ENCODE assay signal across 9 cellular contexts in the genomic region with DNA sequence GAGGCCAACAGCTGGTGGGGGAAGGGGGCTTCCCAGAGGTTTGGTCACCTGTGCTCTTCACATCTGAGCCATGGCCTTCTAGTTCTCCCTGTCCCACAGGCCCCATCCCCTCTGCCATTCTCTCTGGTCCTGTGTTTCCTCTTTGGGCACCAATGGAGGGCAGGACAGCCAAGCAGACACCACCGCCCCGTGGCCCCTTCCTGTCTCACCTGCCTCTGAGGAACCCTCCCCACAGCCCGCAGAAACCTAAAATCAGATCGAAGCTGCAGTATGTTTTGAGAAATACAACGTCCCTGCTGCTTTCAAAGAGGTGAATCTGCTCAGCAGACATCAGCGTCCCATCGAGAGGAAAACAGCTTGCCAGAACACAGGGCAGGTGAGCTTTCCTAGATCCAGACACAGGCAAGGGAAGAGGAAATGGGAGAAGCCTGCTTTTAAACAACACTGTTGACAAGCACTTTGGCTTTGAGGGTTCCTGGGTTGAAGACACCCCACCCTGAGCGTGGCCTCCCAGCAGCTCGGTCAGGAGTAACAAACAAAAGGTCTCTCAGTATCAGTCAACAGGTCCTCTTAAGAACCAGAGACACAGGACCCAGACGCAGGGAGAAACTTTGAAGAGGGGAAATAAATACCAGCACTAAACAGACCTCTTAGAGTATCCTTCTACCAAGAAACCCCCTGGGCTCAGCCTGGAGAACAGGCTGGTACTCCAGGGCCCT. TPM values are rescaled to one million over a fixed set of nuclear protein-coding genes. Genes with fewer than 3 reads are reported as not detected.
DNase-seq lines count a peak whose midpoint lies in the region; ATAC-seq and TF ChIP-seq lines count a peak whose summit lies in the region.
"Had no signal": no experiment of that assay in that cellular context is flagged by ENCODE, and none has a peak within 500 bp of the region (broad histone marks: within the 10 kb centered on the region; RNA-seq: fewer than 3 reads in every experiment).

No MANE protein-coding gene starts in this region.

- 63 to 67% (median 65%) methylated on average over 10 of the region's 10 CpGs for WGBS in heart left ventricle, 4 donors
- 82% methylated on average over 10 of the region's 10 CpGs for WGBS in hepatocyte (ENCODE audit: low lambda C conversion rate, missing lambda C conversion rate)
- 60% methylated on average over 10 of the region's 10 CpGs for WGBS in thymus

- H3K9me3 ChIP-seq in heart left ventricle = no peaks in the 10 kb centered on the region
- H3K9me3 ChIP-seq in hepatocyte (ENCODE audit: low read depth) = no peaks in the 10 kb centered on the region
- no peaks in the 10 kb centered on the region for H3K9me3 ChIP-seq in thymus (ENCODE audit: control insufficient read depth)

- H3K27ac Mint-ChIP-seq in activated CD4-positive, alpha-beta memory T cell treated with anti-CD3 and anti-CD28 coated beads, Interleukin-2, amount 10 ng/mL, durations not matched to agents 7 days and 5 days = peak overlapping the region; percentile 93

- ATAC-seq in heart left ventricle (no peak), Right ventricle myocardium inferior (no peak)
- ATAC-seq: left ventricle myocardium superior had no signal

- H3K79me2 ChIP-seq in hepatocyte = peaks cover 47% of the 10 kb centered on the region

- H3K36me3 ChIP-seq in heart left ventricle (peaks cover 0 to 36% (median 26%) of the 10 kb centered on the region in 9 donors), hepatocyte (replicated peaks; ENCODE audit: insufficient read depth, low read depth) (no peaks in the 10 kb centered on the region), thymus (ENCODE audit: control insufficient read depth, insufficient read depth) (peaks cover 27% of the 10 kb centered on the region)

- intact Hi-C loops in heart left ventricle (cut with DNase I) (loop anchor here in 2 of 10 donors (10.0 kb wide), 1 partner anchor 329 kb away; the partner anchor contains the start of gene FAAP20 (in 2 of the 2)), Right ventricle myocardium inferior (cut with DNase I) (loop anchor here (2.0 to 10.0 kb wide), 2 partner anchors 15 to 121 kb away; no protein-coding TSS in a partner anchor)

- peaks cover 12% of the 10 kb centered on the region for H3K27me3 Mint-ChIP-seq in activated CD4-positive, alpha-beta memory T cell treated with anti-CD3 and anti-CD28 coated beads, Interleukin-2, amount 10 ng/mL, durations not matched to agents 7 days and 5 days

- H3K9me3 Mint-ChIP-seq in activated CD4-positive, alpha-beta memory T cell treated with anti-CD3 and anti-CD28 coated beads, Interleukin-2, amount 10 ng/mL, durations not matched to agents 7 days and 5 days = no peaks in the 10 kb centered on the region

- TF ChIP-seq POLR2A in heart left ventricle (IDR thresholded peaks at IDR 0.05) = no peak

- H3K4me3 ChIP-seq in heart left ventricle = peak overlapping the region in 8 of 12 donors; percentile 7 to 97 (median 86)
- no peak overlapping the region for H3K4me3 ChIP-seq in hepatocyte
- no peak overlapping the region for H3K4me3 ChIP-seq in thymus (ENCODE audit: low read length)

- peaks cover 0 to 13% (median 0%) of the 10 kb centered on the region in 9 donors for H3K27me3 ChIP-seq in heart left ventricle
- peaks cover 11% of the 10 kb centered on the region for H3K27me3 ChIP-seq in hepatocyte
- peaks cover 14% of the 10 kb centered on the region for H3K27me3 ChIP-seq in thymus (ENCODE audit: control insufficient read depth, insufficient read depth)

- POLR2A ChIA-PET in activated CD4-positive, alpha-beta memory T cell treated with anti-CD3 and anti-CD28 coated beads, Interleukin-2, amount 10 ng/mL, durations not matched to agents 7 days and 5 days (lab: Charles Lee) = interaction anchor here (0.6 to 13.2 kb wide), 13 partner anchors 9 to 329 kb away, joined by 3 to 228 read pairs (median 5); partner anchors contain the start of genes FAAP20, MORN1, PRXL2B and RER1

- H3K9me2 ChIP-seq in hepatocyte (replicated peaks; ENCODE audit: insufficient read depth) = no peaks in the 10 kb centered on the region

- H3K4me1 Mint-ChIP-seq in activated CD4-positive, alpha-beta memory T cell treated with anti-CD3 and anti-CD28 coated beads, Interleukin-2, amount 10 ng/mL, durations not matched to agents 7 days and 5 days = peaks cover 45% of the 10 kb centered on the region

- DNase-seq in heart left ventricle (no peak), Right ventricle myocardium inferior (ENCODE audit: missing footprints) (no peak), hepatocyte (ENCODE audit: low spot score) (no peak), A172 (ENCODE audit: low spot score) (no peak), NCI-H2081 treated with DMSO at 0.1 percent for 48 hours (lab: John Stamatoyannopoulos, UW) (no peak), NCI-H2196 (lab: John Stamatoyannopoulos, UW; ENCODE audit: unreplicated experiment) (no peak)
- DNase-seq in activated CD4-positive, alpha-beta memory T cell treated with anti-CD3 and anti-CD28 coated beads, Interleukin-2, amount 10 ng/mL, durations not matched to agents 7 days and 5 days = peak; percentile 81
- DNase-seq: left ventricle myocardium superior had no signal

- H3K4me1 ChIP-seq in heart left ventricle (peaks cover 23 to 62% (median 53%) of the 10 kb centered on the region in 12 donors), hepatocyte (ENCODE audit: insufficient read depth) (peaks cover 22% of the 10 kb centered on the region), thymus (ENCODE audit: control insufficient read depth, insufficient read depth, low read length) (peaks cover 25% of the 10 kb centered on the region)

- H3K27ac ChIP-seq in heart left ventricle (peak overlapping the region in 1 of 12 donors; percentile 51), hepatocyte (no peak overlapping the region), thymus (ENCODE audit: low read depth) (peak overlapping the region; percentile 62)

- H3K36me3 Mint-ChIP-seq in activated CD4-positive, alpha-beta memory T cell treated with anti-CD3 and anti-CD28 coated beads, Interleukin-2, amount 10 ng/mL, durations not matched to agents 7 days and 5 days (ENCODE audit: low read depth) = peaks cover 40% of the 10 kb centered on the region

- CTCF ChIA-PET in activated CD4-positive, alpha-beta memory T cell treated with anti-CD3 and anti-CD28 coated beads, Interleukin-2, amount 10 ng/mL, durations not matched to agents 7 days and 5 days (lab: Charles Lee) = interaction anchor here (0.7 to 4.2 kb wide), 11 partner anchors 23 to 329 kb away, joined by 3 to 81 read pairs (median 4); partner anchors contain the start of genes FAAP20, PEX10, PRXL2B and TNFRSF14

- peak overlapping the region; percentile 80 for H3K4me3 Mint-ChIP-seq in activated CD4-positive, alpha-beta memory T cell treated with anti-CD3 and anti-CD28 coated beads, Interleukin-2, amount 10 ng/mL, durations not matched to agents 7 days and 5 days

- H4K20me1 ChIP-seq in hepatocyte (ENCODE audit: insufficient read depth, poor library complexity, severe bottlenecking) = peaks cover 51% of the 10 kb centered on the region

- TF ChIP-seq CTCF in heart left ventricle (IDR thresholded peaks at IDR 0.05) = no peak
- TF ChIP-seq CTCF in hepatocyte (IDR thresholded peaks at IDR 0.05; ENCODE audit: poor library complexity) = no peak

- no peak overlapping the region for H2AFZ ChIP-seq in hepatocyte

- peak overlapping the region; percentile 99 for H3K4me2 ChIP-seq in hepatocyte

RNA-seq across cellular contexts. Expression of gene PANK4, which starts 2.3 kb away (rescaled TPM):
- total RNA-seq in heart left ventricle (10 to 100 TPM; 27.2 to 43.0 (median 36.6) TPM), Right ventricle myocardium inferior (46.4 TPM), hepatocyte (18.5 and 20.4 TPM in 2 replicates)
- polyA plus RNA-seq in heart left ventricle (10 to 100 TPM; 31.4 to 33.1 TPM), hepatocyte (21.3 and 21.5 TPM in 2 replicates), thymus (27.1 TPM)
- 10 to 100 TPM; 71.7 to 72.6 TPM for total RNA-seq in activated CD4-positive, alpha-beta memory T cell treated with anti-CD3 and anti-CD28 coated beads, Interleukin-2, amount 10 ng/mL, durations not matched to agents 7 days and 5 days
- 6.5 and 7.7 TPM in 2 replicates for total RNA-seq in A172 (2014; rRNA removed; shearing (Covaris generic))

RNA-seq across cellular contexts. Expression of gene HES5, which starts 6.0 kb away (rescaled TPM):
- total RNA-seq in heart left ventricle = 1 to 10 TPM in 7 of 9 donors, under 1 TPM in 2; 0.45 to 2.0 (median 1.3) TPM
- under 1 TPM; 0.42 to 0.83 TPM for polyA plus RNA-seq in heart left ventricle
- 1.3 TPM for total RNA-seq in Right ventricle myocardium inferior
- not detected for total RNA-seq in activated CD4-positive, alpha-beta memory T cell treated with anti-CD3 and anti-CD28 coated beads, Interleukin-2, amount 10 ng/mL, durations not matched to agents 7 days and 5 days
- not detected in 2 replicates for total RNA-seq in hepatocyte
- 1.0 TPM in 2 replicates for polyA plus RNA-seq in hepatocyte
- polyA plus RNA-seq in thymus = 0.55 TPM
- total RNA-seq in A172 (2014; rRNA removed; shearing (Covaris generic)) = not detected in 2 replicates

RNA-seq across cellular contexts. Expression of gene TNFRSF14, which starts 32.1 kb away (rescaled TPM):
- total RNA-seq in heart left ventricle (10 to 100 TPM in 8 of 9 donors, 1 to 10 TPM in 1; 7.8 to 70.8 (median 14.3) TPM), Right ventricle myocardium inferior (15.7 TPM), hepatocyte (2.7 and 6.1 TPM in 2 replicates)
- polyA plus RNA-seq in heart left ventricle (10 to 100 TPM; 13.6 to 22.5 TPM), hepatocyte (5.3 and 5.4 TPM in 2 replicates), thymus (233 TPM)
- total RNA-seq in activated CD4-positive, alpha-beta memory T cell treated with anti-CD3 and anti-CD28 coated beads, Interleukin-2, amount 10 ng/mL, durations not matched to agents 7 days and 5 days = 100 to 1,000 TPM; 171 to 173 TPM
- total RNA-seq in A172 (2014; rRNA removed; shearing (Covaris generic)) = 0.05 and 0.10 TPM in 2 replicates

RNA-seq across cellular contexts. Expression of gene PLCH2, which starts 48.0 kb away (rescaled TPM):
- total RNA-seq in heart left ventricle (1 to 10 TPM in 2 of 9 donors, under 1 TPM in 3, not detected in 4; 0.05 to 1.0 (median 0.36) TPM), Right ventricle myocardium inferior (0.46 TPM), hepatocyte (0.48 and 1.3 TPM in 2 replicates)
- polyA plus RNA-seq in heart left ventricle (under 1 TPM; 0.04 to 0.08 TPM), hepatocyte (1.9 and 3.4 TPM in 2 replicates), thymus (34.4 TPM)
- total RNA-seq in activated CD4-positive, alpha-beta memory T cell treated with anti-CD3 and anti-CD28 coated beads, Interleukin-2, amount 10 ng/mL, durations not matched to agents 7 days and 5 days = 10 to 100 TPM; 32.7 to 33.8 TPM
- total RNA-seq in A172 (2014; rRNA removed; shearing (Covaris generic)) = 0.05 TPM in 1 of 2 replicates, not detected in the other

Comparison
In these comparisons a context has a peak if more than half of its experiments do, and no peak if none do; other contexts are left out.
1. H3K4me3 ChIP-seq: peak in heart left ventricle (8 of 12); none in hepatocyte (single experiment) and thymus (single experiment).